In genomic region chr11:113305440-113306336, GRCh38 we compare ENCODE assay signal across 8 cellular contexts.
DNase-seq lines count a peak whose midpoint lies in the region; ATAC-seq and TF ChIP-seq lines count a peak whose summit lies in the region.

No MANE protein-coding gene starts in this region.

- no peak overlapping the region for H3K27ac Mint-ChIP-seq in T-helper 2 cell treated with Interferon-gamma antibody and Interleukin-4, amounts not matched to agents 5 μg/mL and 100 μg/mL, for 36 hours

- in situ Hi-C loops in astrocyte of the cerebellum (cut with HindIII; ENCODE audit: low sequenced_read_pairs), result no loop called here

- no peaks in the 10 kb centered on the region for H3K9me3 Mint-ChIP-seq in T-helper 2 cell treated with Interferon-gamma antibody and Interleukin-4, amounts not matched to agents 5 μg/mL and 100 μg/mL, for 36 hours

- peaks cover 3% of the 10 kb centered on the region for H3K4me1 Mint-ChIP-seq in T-helper 2 cell treated with Interferon-gamma antibody and Interleukin-4, amounts not matched to agents 5 μg/mL and 100 μg/mL, for 36 hours (ENCODE audit: low read depth)

- H3K9me3 ChIP-seq in iPS DF 6.9 (ENCODE audit: control insufficient read depth, insufficient read depth, low read length), result no peaks in the 10 kb centered on the region

- H3K4me3 ChIP-seq in astrocyte of the cerebellum (ENCODE audit: low read depth, low read length) (no peak overlapping the region), iPS DF 6.9 (ENCODE audit: low read length) (no peak overlapping the region)

- TF ChIP-seq CTCF in astrocyte of the cerebellum (IDR thresholded peaks at IDR 0.05; ENCODE audit: low read depth, low read length, missing control alignments), result peak; percentile 96

- no peak overlapping the region for H3K4me3 Mint-ChIP-seq in T-helper 2 cell treated with Interferon-gamma antibody and Interleukin-4, amounts not matched to agents 5 μg/mL and 100 μg/mL, for 36 hours

- WGBS in iPS DF 6.9 (ENCODE audit: insufficient coverage, insufficient read length), result no CpG with 5 or more reads among the region's 12 CpGs

- no peaks in the 10 kb centered on the region for H3K36me3 Mint-ChIP-seq in T-helper 2 cell treated with Interferon-gamma antibody and Interleukin-4, amounts not matched to agents 5 μg/mL and 100 μg/mL, for 36 hours (ENCODE audit: low read depth)

- H3K27me3 ChIP-seq in iPS DF 6.9 (ENCODE audit: control insufficient read depth, insufficient read depth, low read length), result no peaks in the 10 kb centered on the region

- H3K27ac ChIP-seq in iPS DF 6.9 (ENCODE audit: low read length), result no peak overlapping the region

- H3K36me3 ChIP-seq in iPS DF 6.9 (ENCODE audit: control insufficient read depth, insufficient read depth, low read length), result no peaks in the 10 kb centered on the region

- peak; percentile 72 for ATAC-seq in GM21786 (IDR thresholded peaks at IDR 0.05; ENCODE audit: unreplicated experiment)

- no peaks in the 10 kb centered on the region for H3K4me1 ChIP-seq in iPS DF 6.9 (ENCODE audit: control insufficient read depth, insufficient read depth, low read length)

- peaks cover 3% of the 10 kb centered on the region for H3K27me3 Mint-ChIP-seq in T-helper 2 cell treated with Interferon-gamma antibody and Interleukin-4, amounts not matched to agents 5 μg/mL and 100 μg/mL, for 36 hours (ENCODE audit: low read depth)

- peak; percentile 40 for DNase-seq in DMS153 treated with DMSO at 0.1 percent for 48 hours (lab: John Stamatoyannopoulos, UW; ENCODE audit: unreplicated experiment)
- DNase-seq in NAMALWA (ENCODE audit: low spot score), result peak; percentile 78
- peak; percentile 53 for DNase-seq in T-helper 2 cell treated with Interferon-gamma antibody and Interleukin-4, amounts not matched to agents 5 μg/mL and 100 μg/mL, for 36 hours (ENCODE audit: low spot score)
- DNase-seq in astrocyte of the cerebellum (ENCODE audit: low read depth), result peak; percentile 18
- DNase-seq in iPS DF 6.9 (ENCODE audit: low read depth, low spot score), result peak; percentile 66
- peak; percentile 42 to 56 for DNase-seq in stimulated activated CD4-positive, alpha-beta T cell treated with anti-CD3 and anti-CD28 coated beads, Interleukin-12 subunit alpha, Interleukin-12 subunit beta, amount 100 ng/mL, for 24 hours (ENCODE audit: low read depth in 2 of 2)
- DNase-seq in cortex of kidney (lab: John Stamatoyannopoulos, UW), result no peak
